In the genomic region with DNA sequence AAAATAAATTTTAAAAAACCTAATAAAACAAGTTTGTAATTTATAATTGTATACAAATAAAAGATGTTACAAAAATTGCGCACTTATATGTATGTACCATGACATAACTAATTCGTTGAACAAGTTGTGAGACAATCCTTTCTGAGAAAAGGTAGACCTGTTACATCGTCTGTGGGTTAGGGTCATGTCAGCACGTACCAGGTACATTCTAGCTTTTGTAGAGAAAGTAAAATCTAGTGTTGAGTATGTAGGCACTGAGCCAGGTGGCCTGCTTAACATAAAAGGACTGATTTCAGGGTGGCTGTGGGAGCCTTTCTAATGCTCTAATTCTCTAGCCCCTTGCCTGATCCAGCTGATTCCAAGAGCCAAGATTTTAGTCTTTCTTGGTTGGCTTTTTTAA, we compare ENCODE assay signal across 8 cellular contexts. TPM values are rescaled to one million over a fixed set of nuclear protein-coding genes. Genes with fewer than 3 reads are reported as not detected.
A peak's percentile ranks its signal among the peaks of the same experiment; 100 is the strongest.
DNase-seq lines count a peak whose midpoint lies in the region; ATAC-seq and TF ChIP-seq lines count a peak whose summit lies in the region.

No MANE protein-coding gene starts in this region.

- POLR2A ChIA-PET in activated CD4-positive, alpha-beta memory T cell treated with anti-CD3 and anti-CD28 coated beads for 36 hours (lab: Charles Lee) = interaction anchor here (1.3 to 3.0 kb wide), 3 partner anchors 10 to 144 kb away, joined by 4 to 36 read pairs (median 8); a partner anchor contains a TSS

- H3K27me3 ChIP-seq in hepatocyte = no peaks in the 10 kb centered on the region

- no peaks in the 10 kb centered on the region for H4K20me1 ChIP-seq in hepatocyte (ENCODE audit: insufficient read depth, poor library complexity, severe bottlenecking)

- peaks cover 25% of the 10 kb centered on the region for H3K36me3 Mint-ChIP-seq in activated CD4-positive, alpha-beta memory T cell treated with anti-CD3 and anti-CD28 coated beads for 36 hours

- H3K9me2 ChIP-seq in hepatocyte (replicated peaks; ENCODE audit: insufficient read depth) = no peaks in the 10 kb centered on the region

- peak overlapping the region; percentile 62 for H2AFZ ChIP-seq in hepatocyte

- intact Hi-C loops in activated CD4-positive, alpha-beta memory T cell treated with anti-CD3 and anti-CD28 coated beads for 36 hours (cut with micrococcal nuclease) = loop anchor here (1.0 to 5.0 kb wide), 6 partner anchors 11 to 1357 kb away; a partner anchor contains a TSS
- intact Hi-C loops in head of caudate nucleus (cut with DNase I) = no loop called here

- peak overlapping the region; percentile 88 for H3K4me3 Mint-ChIP-seq in activated CD4-positive, alpha-beta memory T cell treated with anti-CD3 and anti-CD28 coated beads for 36 hours

- no peaks in the 10 kb centered on the region for H3K9me3 ChIP-seq in hepatocyte (ENCODE audit: low read depth)

- no peak for TF ChIP-seq CTCF in hepatocyte (IDR thresholded peaks at IDR 0.05; ENCODE audit: poor library complexity)

- peak overlapping the region; percentile 94 for H3K27ac Mint-ChIP-seq in activated CD4-positive, alpha-beta memory T cell treated with anti-CD3 and anti-CD28 coated beads for 36 hours

- H3K27me3 Mint-ChIP-seq in activated CD4-positive, alpha-beta memory T cell treated with anti-CD3 and anti-CD28 coated beads for 36 hours = no peaks in the 10 kb centered on the region

- DNase-seq in activated CD4-positive, CD25-positive, alpha-beta regulatory T cell (lab: John Stamatoyannopoulos, UW) = no peak
- peak; percentile 37 for DNase-seq in activated CD4-positive, alpha-beta memory T cell treated with anti-CD3 and anti-CD28 coated beads for 36 hours
- DNase-seq in hepatocyte (ENCODE audit: low spot score) = no peak
- DNase-seq in superior temporal gyrus (ENCODE audit: extremely low spot score) = peak; percentile 23
- no peak for DNase-seq in NCI-H1436 (lab: John Stamatoyannopoulos, UW)
- no peak for DNase-seq in kidney glomerular epithelial cell (lab: John Stamatoyannopoulos, UW)
- DNase-seq in head of caudate nucleus = no peak

- peaks cover 20% of the 10 kb centered on the region for H3K4me1 ChIP-seq in hepatocyte (ENCODE audit: insufficient read depth)

- 59% methylated on average over 4 of the region's 4 CpGs for WGBS in hepatocyte (ENCODE audit: low lambda C conversion rate, missing lambda C conversion rate)

- peak overlapping the region; percentile 89 for H3K4me2 ChIP-seq in hepatocyte

- CTCF ChIA-PET in activated CD4-positive, alpha-beta memory T cell treated with anti-CD3 and anti-CD28 coated beads for 36 hours (lab: Charles Lee) = interaction anchor here (1.6 to 2.3 kb wide), 2 partner anchors 228 to 253 kb away, joined by 6 to 7 read pairs; no protein-coding TSS in a partner anchor

- peaks cover 4% of the 10 kb centered on the region for H3K79me2 ChIP-seq in hepatocyte

- H3K36me3 ChIP-seq in hepatocyte (replicated peaks; ENCODE audit: insufficient read depth, low read depth) = no peaks in the 10 kb centered on the region

- H3K9me3 Mint-ChIP-seq in activated CD4-positive, alpha-beta memory T cell treated with anti-CD3 and anti-CD28 coated beads for 36 hours = no peaks in the 10 kb centered on the region

- peak; percentile 18 to 32 for ATAC-seq in activated CD4-positive, CD25-positive, alpha-beta regulatory T cell treated with anti-CD3 and anti-CD28 coated beads, Interleukin-2, amount 50 U/mL, for 24 hours

- peak overlapping the region; percentile 77 for H3K4me3 ChIP-seq in hepatocyte

- H3K27ac ChIP-seq in hepatocyte = peak overlapping the region; percentile 98

- H3K4me1 Mint-ChIP-seq in activated CD4-positive, alpha-beta memory T cell treated with anti-CD3 and anti-CD28 coated beads for 36 hours (ENCODE audit: low read depth) = peaks cover 25% of the 10 kb centered on the region

RNA-seq across cellular contexts. Expression of a gene that starts 10.4 kb away (rescaled TPM):
- 100 to 1,000 TPM; 111 to 117 TPM for total RNA-seq in activated CD4-positive, alpha-beta memory T cell treated with anti-CD3 and anti-CD28 coated beads for 36 hours
- total RNA-seq in hepatocyte = 94.9 and 111 TPM in 2 replicates
- 63.0 and 69.5 TPM in 2 replicates for polyA plus RNA-seq in hepatocyte

RNA-seq across cellular contexts. Expression of a gene that starts 26.0 kb away (rescaled TPM):
- total RNA-seq in activated CD4-positive, alpha-beta memory T cell treated with anti-CD3 and anti-CD28 coated beads for 36 hours = not detected
- total RNA-seq in hepatocyte = not detected in 2 replicates
- polyA plus RNA-seq in hepatocyte = not detected in 2 replicates

RNA-seq across cellular contexts. Expression of a gene that starts 39.5 kb away (rescaled TPM):
- 10 to 100 TPM; 32.2 to 37.6 TPM for total RNA-seq in activated CD4-positive, alpha-beta memory T cell treated with anti-CD3 and anti-CD28 coated beads for 36 hours
- 53.8 and 71.8 TPM in 2 replicates for total RNA-seq in hepatocyte
- 137 and 152 TPM in 2 replicates for polyA plus RNA-seq in hepatocyte

Comparison
In these comparisons a context has a peak if more than half of its experiments do, and no peak if none do; other contexts are left out.
1. DNase-seq: peak in activated CD4-positive, alpha-beta memory T cell treated with anti-CD3 and anti-CD28 coated beads for 36 hours (single experiment) and superior temporal gyrus (single experiment); none in activated CD4-positive, CD25-positive, alpha-beta regulatory T cell (0 of 4), hepatocyte (single experiment), NCI-H1436 (single experiment), kidney glomerular epithelial cell (single experiment) and head of caudate nucleus (0 of 42).